In the genomic region with DNA sequence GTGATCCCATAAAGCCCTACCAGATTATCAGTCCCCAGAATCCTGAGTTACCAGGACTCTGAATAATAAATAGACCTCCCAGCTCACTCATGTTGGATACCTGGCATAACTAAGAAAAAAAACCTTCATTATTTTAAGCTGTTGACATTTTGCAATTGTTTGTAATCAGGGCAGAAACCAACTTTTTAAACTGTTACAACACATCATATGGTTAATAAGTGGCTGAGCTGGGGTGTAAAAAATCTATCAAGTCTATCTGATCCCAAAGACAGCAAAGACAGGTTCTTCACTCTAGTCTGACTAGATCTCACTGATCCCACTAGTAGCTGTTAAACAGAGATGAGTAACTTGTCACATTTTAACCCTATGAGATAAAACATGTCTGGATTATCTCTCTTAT, we compare ENCODE assay signal across 19 cellular contexts.
DNase-seq lines count a peak whose midpoint lies in the region; ATAC-seq, FAIRE-seq and TF ChIP-seq lines count a peak whose summit lies in the region.
"Had no signal": no experiment of that assay in that cellular context is flagged by ENCODE, and none has a peak within 500 bp of the region (broad histone marks: within the 10 kb centered on the region; RNA-seq: fewer than 3 reads in every experiment).

No MANE protein-coding gene starts in this region.

- H3K27me3 ChIP-seq in liver (ENCODE audit: control insufficient read depth in 4 of 4, insufficient read depth in 4 of 4, low read length in 3 of 4) (no peaks in the 10 kb centered on the region), HepG2 (ENCODE audit: control insufficient read depth in 1 of 2, insufficient read depth in 2 of 2, low read length in 2 of 2) (no peaks in the 10 kb centered on the region), iPS-18a (ENCODE audit: control insufficient read depth, insufficient read depth, low read length) (no peaks in the 10 kb centered on the region), mesendoderm (ENCODE audit: insufficient read depth, low read length, poor library complexity) (no peaks in the 10 kb centered on the region)

- intact Hi-C loops in HepG2 (cut with micrococcal nuclease; ENCODE audit: unreplicated experiment): loop anchor here (10.0 kb wide), 1 partner anchor 630 kb away; no protein-coding TSS in a partner anchor

- TF ChIP-seq POLR2A in HepG2 (IDR thresholded peaks at IDR 0.05; ENCODE audit: insufficient read depth in 1 of 2, low read depth in 2 of 2, low read length in 2 of 2): no peak

- H3K36me3 ChIP-seq in liver (ENCODE audit: control insufficient read depth in 4 of 4, insufficient read depth in 3 of 4, low read depth in 1 of 4, low read length in 3 of 4) (no peaks in the 10 kb centered on the region), HepG2 (replicated peaks in 1 of 2; ENCODE audit: control insufficient read depth in 1 of 2, insufficient read depth in 2 of 2, low read length in 2 of 2) (no peaks in the 10 kb centered on the region), iPS-18a (ENCODE audit: control insufficient read depth, low read depth, low read length) (no peaks in the 10 kb centered on the region), mesendoderm (ENCODE audit: control insufficient read depth, insufficient read depth, low read length) (no peaks in the 10 kb centered on the region)

- no peaks in the 10 kb centered on the region for H3K79me2 ChIP-seq in HepG2 (ENCODE audit: insufficient read depth, low read length)
- no peaks in the 10 kb centered on the region for H3K79me2 ChIP-seq in mesendoderm (ENCODE audit: control insufficient read depth, insufficient read depth, low read length)

- CTCF ChIA-PET in HepG2 (lab: Yijun Ruan, JAX; ENCODE audit: low intra/inter-chr PET ratio, low total read pairs): no interaction called here

- in situ Hi-C loops in HepG2 (cut with HindIII; ENCODE audit: extremely low pct_ligation_motif_present, low pct_unique_long_range_greater_than_20kb): no loop called here

- ATAC-seq in HepG2: no peak
- no peak for ATAC-seq in GM19328 (IDR thresholded peaks at IDR 0.05; ENCODE audit: unreplicated experiment)
- ATAC-seq in HG03097 (IDR thresholded peaks at IDR 0.05; ENCODE audit: low FRiP score, unreplicated experiment): no peak
- ATAC-seq: CD8-positive, alpha-beta T cell had no signal

- H4K8ac ChIP-seq in mesendoderm (ENCODE audit: low read depth, low read length): no peak overlapping the region

- H3K4me3 ChIP-seq in liver (ENCODE audit: low read depth in 1 of 3, low read length in 3 of 3) (no peak overlapping the region), HepG2 (replicated peaks in 1 of 3; ENCODE audit: insufficient read depth in 1 of 3, low read depth in 2 of 3, low read length in 3 of 3) (no peak overlapping the region), iPS-18a (ENCODE audit: low read length) (no peak overlapping the region), mesendoderm (ENCODE audit: low read length) (no peak overlapping the region)

- H2BK15ac ChIP-seq in mesendoderm (replicated peaks; ENCODE audit: low read depth): no peak overlapping the region

- H3K56ac ChIP-seq in mesendoderm (ENCODE audit: low read length): no peak overlapping the region

- no peak overlapping the region for H2AK5ac ChIP-seq in mesendoderm (ENCODE audit: low read length)

- H2BK120ac ChIP-seq in mesendoderm (ENCODE audit: low read depth, low read length): no peak overlapping the region

- H3K18ac ChIP-seq in mesendoderm (ENCODE audit: low read length): no peak overlapping the region

- H3K9me3 ChIP-seq in liver (ENCODE audit: control insufficient read depth in 4 of 4, low read length in 3 of 4) (no peaks in the 10 kb centered on the region), HepG2 (ENCODE audit: low read length) (no peaks in the 10 kb centered on the region), iPS-18a (ENCODE audit: control insufficient read depth, low read depth, low read length) (peaks cover 6% of the 10 kb centered on the region)

- DNase-seq in HepG2 (ENCODE audit: low spot score) (no peak), mesendoderm (peak; percentile 42), RCC 7860 (ENCODE audit: low spot score) (no peak)
- DNase-seq: CD8-positive, alpha-beta T cell; COR-L47; DMS153; DMS79 treated with DMSO at 0.1 percent for 48 hours; EL; GOT3; HCEC 1CT; HFFc6 had no signal

- no peak overlapping the region for H2BK5ac ChIP-seq in mesendoderm (ENCODE audit: low read length)

- H4K5ac ChIP-seq in mesendoderm (ENCODE audit: low read length): no peak overlapping the region

- TF ChIP-seq EP300 in HepG2 (IDR thresholded peaks at IDR 0.05; ENCODE audit: low read depth in 2 of 2, low read length in 2 of 2) (no peak), HepG2 (CRISPR knock-in tag; IDR thresholded peaks at IDR 0.05; ENCODE audit: borderline replicate concordance) (no peak)

- no peak overlapping the region for H3K4ac ChIP-seq in mesendoderm (ENCODE audit: low read depth, low read length)

- no peak overlapping the region for H2AFZ ChIP-seq in HepG2 (ENCODE audit: low read length)

- BruUV-seq in HepG2 (replicated peaks; lab: Mats Ljungman, UMichigan): no TSS peak

- no peak overlapping the region for H3K4me2 ChIP-seq in HepG2 (ENCODE audit: low read depth, low read length)
- H3K4me2 ChIP-seq in mesendoderm (ENCODE audit: low read length): no peak overlapping the region

- POLR2A ChIA-PET in HepG2 (lab: Yijun Ruan, JAX): no interaction called here

- no peak for FAIRE-seq in HepG2 (lab: Jason Lieb, UNC)
- FAIRE-seq in RCC 7860 (lab: Jason Lieb, UNC): no peak
- FAIRE-seq: G401.6, GM12891, HTR-8/SVneo had no signal

- peaks cover 0 to 23% (median 17%) of the 10 kb centered on the region in 4 donors for H3K4me1 ChIP-seq in liver (ENCODE audit: control insufficient read depth in 4 of 4, insufficient read depth in 4 of 4, low read length in 3 of 4)
- no peaks in the 10 kb centered on the region for H3K4me1 ChIP-seq in HepG2 (ENCODE audit: insufficient read depth, low read length)
- H3K4me1 ChIP-seq in iPS-18a (ENCODE audit: control insufficient read depth, low read depth, low read length): peaks cover 58% of the 10 kb centered on the region
- H3K4me1 ChIP-seq in mesendoderm (ENCODE audit: control insufficient read depth, low read depth, low read length): peaks cover 6% of the 10 kb centered on the region

- no peaks in the 10 kb centered on the region for H4K20me1 ChIP-seq in HepG2 (ENCODE audit: insufficient read depth, low read length)

- H3K9ac ChIP-seq in liver (ENCODE audit: low read depth in 1 of 2, low read length in 2 of 2) (no peak overlapping the region), HepG2 (ENCODE audit: insufficient read depth, low read depth, low read length) (no peak overlapping the region), iPS-18a (ENCODE audit: low read length) (no peak overlapping the region), mesendoderm (ENCODE audit: low read length) (no peak overlapping the region)

- H3K79me1 ChIP-seq in mesendoderm (ENCODE audit: low read length): no peaks in the 10 kb centered on the region

- H3K27ac ChIP-seq in liver (ENCODE audit: low read depth in 1 of 2, low read length in 2 of 2) (peak overlapping the region in 1 of 2 donors; percentile 46), HepG2 (ENCODE audit: extremely low read length, insufficient read depth, low read length) (no peak overlapping the region), iPS-18a (ENCODE audit: low read length) (peak overlapping the region; percentile 12), mesendoderm (ENCODE audit: low read depth, low read length) (no peak overlapping the region)
- H3K27ac ChIP-seq: 22Rv1 had no signal

- no peak for TF ChIP-seq CTCF in liver (IDR thresholded peaks at IDR 0.05; ENCODE audit: low read depth, low read length, missing input control)
- TF ChIP-seq CTCF in HepG2 (CRISPR knock-in tag; IDR thresholded peaks at IDR 0.05): no peak

- TF ChIP-seq RAD21 in liver (IDR thresholded peaks at IDR 0.05) (peak; percentile 11 to 38), HepG2 (CRISPR knock-in tag; IDR thresholded peaks at IDR 0.05) (no peak)

- H3K23ac ChIP-seq in mesendoderm (ENCODE audit: low read length): no peak overlapping the region

TF ChIP-seq in liver, 16 proteins besides CTCF, POLR2A, EP300 and RAD21 (continues in another document):
- TF ChIP-seq YY1 (IDR thresholded peaks at IDR 0.05) (peak; percentile 27), EGR1 (IDR thresholded peaks at IDR 0.05; ENCODE audit: low read depth in 2 of 2) (no peak), SP1 (IDR thresholded peaks at IDR 0.05) (peak; percentile 31), NR2F2 (IDR thresholded peaks at IDR 0.05) (no peak), HNF4A (conservative IDR thresholded peaks at IDR 0.05) (peak; percentile 55 to 71), HNF4G (IDR thresholded peaks at IDR 0.05) (no peak), FOXA2 (IDR thresholded peaks at IDR 0.05) (peak; percentile 88)

TF ChIP-seq in HepG2, 621 proteins besides CTCF, POLR2A, EP300 and RAD21:
- no peak for TF ChIP-seq ZNF75D (CRISPR knock-in tag; IDR thresholded peaks at IDR 0.05; ENCODE audit: borderline replicate concordance)
- no peak for TF ChIP-seq HDAC6 (IDR thresholded peaks at IDR 0.05; ENCODE audit: low read depth, low read length)
